Comparison of ENCODE assay signal across 22 cellular contexts in the genomic region with DNA sequence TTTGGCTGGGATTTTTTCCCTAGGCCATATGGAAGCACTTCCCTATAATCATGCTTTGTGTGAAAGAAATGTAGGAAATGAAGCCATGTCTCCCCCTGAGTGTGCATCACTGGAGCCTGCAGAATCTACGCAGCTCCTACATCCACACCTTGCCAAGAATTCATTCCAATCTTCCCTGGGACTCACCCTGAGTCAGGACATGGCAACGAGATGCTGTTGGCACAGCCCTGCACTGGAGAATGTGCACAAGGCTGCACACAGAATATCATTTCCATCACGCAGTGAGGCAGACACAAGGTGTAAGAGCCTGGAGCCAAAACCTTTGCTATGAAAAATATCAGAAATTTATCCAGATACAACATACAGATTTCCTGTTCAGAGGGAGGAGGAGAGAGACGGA.
DNase-seq lines count a peak whose midpoint lies in the region; ATAC-seq and TF ChIP-seq lines count a peak whose summit lies in the region.
"Had no signal": no experiment of that assay in that cellular context is flagged by ENCODE, and none has a peak within 500 bp of the region (broad histone marks: within the 10 kb centered on the region; RNA-seq: fewer than 3 reads in every experiment).

No MANE protein-coding gene starts in this region.

- no peaks in the 10 kb centered on the region for H3K36me3 ChIP-seq in osteoblast (ENCODE audit: insufficient read depth, low read length)
- H3K36me3 ChIP-seq in WERI-Rb-1: no peaks in the 10 kb centered on the region
- H3K36me3 ChIP-seq: SJCRH30 had no signal

- H3K4me1 ChIP-seq in osteoblast (ENCODE audit: insufficient read depth, low read length): peaks cover 27% of the 10 kb centered on the region
- H3K4me1 ChIP-seq: body of pancreas had no signal

- H3K4me3 ChIP-seq in AG10803 (ENCODE audit: low read length): no peak overlapping the region
- no peak overlapping the region for H3K4me3 ChIP-seq in fibroblast of pulmonary artery (replicated peaks; ENCODE audit: low read depth, low read length)
- no peak overlapping the region for H3K4me3 ChIP-seq in osteoblast (ENCODE audit: insufficient read depth, low read length)
- no peak overlapping the region for H3K4me3 ChIP-seq in WERI-Rb-1 (ENCODE audit: low read depth, low read length)
- H3K4me3 ChIP-seq: body of pancreas, SJCRH30, smooth muscle cell had no signal

- no peak overlapping the region for H2AFZ ChIP-seq in osteoblast (ENCODE audit: low read length)

- H4K20me1 ChIP-seq in osteoblast (ENCODE audit: insufficient read depth, low read length): no peaks in the 10 kb centered on the region

- ATAC-seq in HG02763 (IDR thresholded peaks at IDR 0.05; ENCODE audit: unreplicated experiment): no peak
- ATAC-seq: body of pancreas; stimulated activated naive B cell treated with anti-CD40 and anti-IgM and Interleukin-4, amounts not matched to agents 10 μg/mL and 1 μg/mL and 100 μg/mL, for 72 hours had no signal

- H3K27ac ChIP-seq in osteoblast (ENCODE audit: low read depth, low read length) (no peak overlapping the region), WERI-Rb-1 (no peak overlapping the region)
- H3K27ac ChIP-seq: body of pancreas, SJCRH30 had no signal

- H3K4me2 ChIP-seq in osteoblast (ENCODE audit: insufficient read depth, low read length): no peak overlapping the region
- H3K4me2 ChIP-seq: smooth muscle cell had no signal

- no peaks in the 10 kb centered on the region for H3K79me2 ChIP-seq in osteoblast (ENCODE audit: insufficient read depth, low read length)

- DNase-seq in AG10803 (ENCODE audit: low read depth) (peak; percentile 71), amniotic epithelial cell (ENCODE audit: low read depth) (peak; percentile 40), fibroblast of pulmonary artery (ENCODE audit: low read depth) (peak; percentile 92), osteoblast (ENCODE audit: insufficient read length, low spot score, missing footprints) (peak; percentile 57), NCI-H2227 (lab: John Stamatoyannopoulos, UW; ENCODE audit: unreplicated experiment) (no peak), HT-29 (ENCODE audit: low spot score) (no peak), WERI-Rb-1 (no peak)
- DNase-seq: ACHN; activated CD4-positive, CD25-positive, alpha-beta regulatory T cell treated with anti-CD3 and anti-CD28 coated beads, Interleukin-2, amount 50 U/mL, for 72 hours; activated gamma-delta T cell treated with Interleukin-2 at 50 U/mL for 16 hours; body of pancreas; COR-L47; effector memory CD4-positive, alpha-beta T cell; head of caudate nucleus; Karpas-422; NCI-H146; NCI-H446 treated with DMSO at 0.1 percent for 48 hours; occipital lobe; SJCRH30; stimulated activated naive B cell treated with anti-CD40 and anti-IgM and Interleukin-4, amounts not matched to agents 10 μg/mL and 1 μg/mL and 100 μg/mL, for 72 hours had no signal

- H3K9me3 ChIP-seq in osteoblast (ENCODE audit: low read depth, low read length): no peaks in the 10 kb centered on the region
- no peaks in the 10 kb centered on the region for H3K9me3 ChIP-seq in WERI-Rb-1 (ENCODE audit: severe bottlenecking)
- H3K9me3 ChIP-seq: body of pancreas, SJCRH30 had no signal

- TF ChIP-seq CTCF in AG10803 (conservative IDR thresholded peaks at IDR 0.05; ENCODE audit: low read length): no peak
- TF ChIP-seq CTCF in fibroblast of pulmonary artery (IDR thresholded peaks at IDR 0.05; ENCODE audit: low read length, missing control alignments): no peak
- no peak for TF ChIP-seq CTCF in osteoblast (IDR thresholded peaks at IDR 0.05; ENCODE audit: extremely low read depth, low read depth, low read length)
- no peak for TF ChIP-seq CTCF in WERI-Rb-1 (IDR thresholded peaks at IDR 0.05; ENCODE audit: low read depth, low read length)

- H3K27me3 ChIP-seq in osteoblast (ENCODE audit: insufficient read depth, low read length): no peaks in the 10 kb centered on the region
- H3K27me3 ChIP-seq in WERI-Rb-1 (ENCODE audit: insufficient read depth, low read depth, severe bottlenecking): no peaks in the 10 kb centered on the region
- H3K27me3 ChIP-seq: body of pancreas, SJCRH30 had no signal

Comparison
In these comparisons a context has a peak if more than half of its experiments do, and no peak if none do; other contexts are left out.
1. DNase-seq: peak in AG10803 (single experiment), amniotic epithelial cell (single experiment), fibroblast of pulmonary artery (single experiment) and osteoblast (single experiment); none in NCI-H2227 (single experiment), HT-29 (single experiment) and WERI-Rb-1 (single experiment).